Comparison of ENCODE assay signal across 8 cellular contexts in genomic region chr1:112509005-112509659, GRCh38. TPM values are rescaled to one million over a fixed set of nuclear protein-coding genes. Genes with fewer than 3 reads are reported as not detected.
A peak's percentile ranks its signal among the peaks of the same experiment; 100 is the strongest.
DNase-seq lines count a peak whose midpoint lies in the region; ATAC-seq and TF ChIP-seq lines count a peak whose summit lies in the region.

No MANE protein-coding gene starts in this region.

- H3K9me3 ChIP-seq in PC-9 (ENCODE audit: insufficient read depth, low read depth), result no peaks in the 10 kb centered on the region
- no peaks in the 10 kb centered on the region for H3K9me3 ChIP-seq in colonic mucosa
- no peaks in the 10 kb centered on the region for H3K9me3 ChIP-seq in upper lobe of right lung

- ATAC-seq in GM18502 (IDR thresholded peaks at IDR 0.05; ENCODE audit: poor library complexity, unreplicated experiment) (peak; percentile 21), upper lobe of right lung (peak; percentile 44)

- no peaks in the 10 kb centered on the region for H3K79me2 ChIP-seq in PC-9 (ENCODE audit: low read depth)
- no peaks in the 10 kb centered on the region for H3K79me2 ChIP-seq in mesendoderm (ENCODE audit: control insufficient read depth, insufficient read depth, low read length)

- H4K8ac ChIP-seq in mesendoderm (ENCODE audit: low read depth, low read length), result no peak overlapping the region

- H3K18ac ChIP-seq in mesendoderm (ENCODE audit: low read length), result peak overlapping the region; percentile 41

- no TSS peak for BruUV-seq in PC-9 (replicated peaks; lab: Mats Ljungman, UMichigan)

- H3K4me3 ChIP-seq in PC-9 (peak overlapping the region; percentile 71), colonic mucosa (peak overlapping the region; percentile 68), mesendoderm (ENCODE audit: low read length) (peak overlapping the region; percentile 54), upper lobe of right lung (peak overlapping the region; percentile 56)

- H2BK15ac ChIP-seq in mesendoderm (replicated peaks; ENCODE audit: low read depth), result no peak overlapping the region

- H3F3A ChIP-seq in PC-9 (ENCODE audit: insufficient read depth, low read depth), result no peaks in the 10 kb centered on the region

- WGBS in mesendoderm (ENCODE audit: extremely low coverage, insufficient coverage, low lambda C conversion rate), result no CpG with 5 or more reads among the region's 66 CpGs

- H4K5ac ChIP-seq in mesendoderm (ENCODE audit: low read length), result no peak overlapping the region

- no peaks in the 10 kb centered on the region for H4K20me1 ChIP-seq in PC-9 (ENCODE audit: insufficient read depth)

- no peaks in the 10 kb centered on the region for H3K9me2 ChIP-seq in PC-9 (ENCODE audit: insufficient read depth)

- no peak overlapping the region for H2BK120ac ChIP-seq in mesendoderm (ENCODE audit: low read depth, low read length)

- POLR2A ChIA-PET in PC-9 (lab: Charles Lee; ENCODE audit: unreplicated experiment), result no interaction called here

- TF ChIP-seq CTCF in PC-9 (conservative IDR thresholded peaks at IDR 0.05), result no peak
- no peak for TF ChIP-seq CTCF in colonic mucosa (IDR thresholded peaks at IDR 0.05)
- TF ChIP-seq CTCF in upper lobe of right lung (IDR thresholded peaks at IDR 0.05), result no peak

- CTCF ChIA-PET in PC-9 (lab: Charles Lee), result no interaction called here

- intact Hi-C loops in PC-9 (cut with micrococcal nuclease; ENCODE audit: unreplicated experiment), result no loop called here
- intact Hi-C loops in colonic mucosa (cut with DNase I), result no loop called here
- intact Hi-C loops in upper lobe of right lung (cut with DNase I), result no loop called here

- H3K27me3 ChIP-seq in PC-9 (ENCODE audit: insufficient read depth, low read depth) (peaks cover 11% of the 10 kb centered on the region; the same call in 1 of the 2 replicates), colonic mucosa (peaks cover 23% of the 10 kb centered on the region), mesendoderm (ENCODE audit: insufficient read depth, low read length, poor library complexity) (peaks cover 6% of the 10 kb centered on the region), upper lobe of right lung (peaks cover 26% of the 10 kb centered on the region)

- H2AFZ ChIP-seq in PC-9, result no peak overlapping the region; the same call in 1 of the 2 replicates

- H2BK5ac ChIP-seq in mesendoderm (ENCODE audit: low read length), result no peak overlapping the region

- H2AK5ac ChIP-seq in mesendoderm (ENCODE audit: low read length), result no peak overlapping the region

- H3K9ac ChIP-seq in colonic mucosa (ENCODE audit: low read depth in 2 of 2, low read length in 2 of 2) (peak overlapping the region; percentile 60 to 73), mesendoderm (ENCODE audit: low read length) (peak overlapping the region; percentile 35)

- peak overlapping the region; percentile 93 for H3K4me2 ChIP-seq in PC-9
- peak overlapping the region; percentile 71 for H3K4me2 ChIP-seq in mesendoderm (ENCODE audit: low read length)

- H3K36me3 ChIP-seq in PC-9 (ENCODE audit: low read depth) (no peaks in the 10 kb centered on the region), colonic mucosa (no peaks in the 10 kb centered on the region), mesendoderm (ENCODE audit: control insufficient read depth, insufficient read depth, low read length) (no peaks in the 10 kb centered on the region), upper lobe of right lung (no peaks in the 10 kb centered on the region)

- DNase-seq in PC-9, result no peak
- DNase-seq in colonic mucosa, result no peak
- peak; percentile 83 for DNase-seq in mesendoderm
- peak; percentile 73 for DNase-seq in upper lobe of right lung
- no peak for DNase-seq in NCI-H1417 treated with DMSO at 0.1 percent for 48 hours (lab: John Stamatoyannopoulos, UW)
- no peak for DNase-seq in G401 (ENCODE audit: low spot score)
- DNase-seq in 8988T, result no peak

- H3K27ac ChIP-seq in PC-9, result no peak overlapping the region
- peak overlapping the region; percentile 32 for H3K27ac ChIP-seq in colonic mucosa
- H3K27ac ChIP-seq in mesendoderm (ENCODE audit: low read depth, low read length), result no peak overlapping the region
- H3K27ac ChIP-seq in upper lobe of right lung, result no peak overlapping the region

- H3K4me1 ChIP-seq in PC-9 (replicated peaks; ENCODE audit: insufficient read depth), result 0 out of 2 replicates have a peak, but pooled peaks cover 10% of the 10 kb centered on the region
- no peaks in the 10 kb centered on the region for H3K4me1 ChIP-seq in colonic mucosa
- peaks cover 5% of the 10 kb centered on the region for H3K4me1 ChIP-seq in mesendoderm (ENCODE audit: control insufficient read depth, low read depth, low read length)
- H3K4me1 ChIP-seq in upper lobe of right lung, result peaks cover 11% of the 10 kb centered on the region

- in situ Hi-C loops in G401 (cut with HindIII; ENCODE audit: low sequenced_read_pairs), result no loop called here

- H3K4ac ChIP-seq in mesendoderm (ENCODE audit: low read depth, low read length), result no peak overlapping the region

- H3K79me1 ChIP-seq in mesendoderm (ENCODE audit: low read length), result no peaks in the 10 kb centered on the region

- H3K23ac ChIP-seq in mesendoderm (ENCODE audit: low read length), result no peak overlapping the region

- peak overlapping the region; percentile 79 for H3K56ac ChIP-seq in mesendoderm (ENCODE audit: low read length)

RNA-seq across cellular contexts. Expression of gene WNT2B, which starts 0.4 kb away (rescaled TPM):
- total RNA-seq in PC-9 (2021), result 0.98 and 1.1 TPM in 2 replicates
- total RNA-seq in colonic mucosa, result 1 to 10 TPM; 4.3 to 5.9 TPM
- 2.6 TPM for polyA plus RNA-seq in mesendoderm (2013, experiment 1 of 2)
- 2.7 TPM for polyA plus RNA-seq in mesendoderm (2013, experiment 2 of 2)
- total RNA-seq in upper lobe of right lung, result 8.5 TPM
- total RNA-seq in G401 (2014; rRNA removed; shearing (Covaris generic)), result 14.6 and 17.3 TPM in 2 replicates

Comparison
In these comparisons a context has a peak if more than half of its experiments do, and no peak if none do; other contexts are left out.
1. DNase-seq: peak in mesendoderm (single experiment) and upper lobe of right lung (single experiment); none in PC-9 (0 of 2), colonic mucosa (single experiment), NCI-H1417 treated with DMSO at 0.1 percent for 48 hours (single experiment), G401 (single experiment) and 8988T (single experiment).
2. Peak in every context shown above with its lines, with median percentiles within 50 percentile points of each other: H3K4me3 ChIP-seq.